Comparison of ENCODE assay signal across 1 cellular context in the genomic region with DNA sequence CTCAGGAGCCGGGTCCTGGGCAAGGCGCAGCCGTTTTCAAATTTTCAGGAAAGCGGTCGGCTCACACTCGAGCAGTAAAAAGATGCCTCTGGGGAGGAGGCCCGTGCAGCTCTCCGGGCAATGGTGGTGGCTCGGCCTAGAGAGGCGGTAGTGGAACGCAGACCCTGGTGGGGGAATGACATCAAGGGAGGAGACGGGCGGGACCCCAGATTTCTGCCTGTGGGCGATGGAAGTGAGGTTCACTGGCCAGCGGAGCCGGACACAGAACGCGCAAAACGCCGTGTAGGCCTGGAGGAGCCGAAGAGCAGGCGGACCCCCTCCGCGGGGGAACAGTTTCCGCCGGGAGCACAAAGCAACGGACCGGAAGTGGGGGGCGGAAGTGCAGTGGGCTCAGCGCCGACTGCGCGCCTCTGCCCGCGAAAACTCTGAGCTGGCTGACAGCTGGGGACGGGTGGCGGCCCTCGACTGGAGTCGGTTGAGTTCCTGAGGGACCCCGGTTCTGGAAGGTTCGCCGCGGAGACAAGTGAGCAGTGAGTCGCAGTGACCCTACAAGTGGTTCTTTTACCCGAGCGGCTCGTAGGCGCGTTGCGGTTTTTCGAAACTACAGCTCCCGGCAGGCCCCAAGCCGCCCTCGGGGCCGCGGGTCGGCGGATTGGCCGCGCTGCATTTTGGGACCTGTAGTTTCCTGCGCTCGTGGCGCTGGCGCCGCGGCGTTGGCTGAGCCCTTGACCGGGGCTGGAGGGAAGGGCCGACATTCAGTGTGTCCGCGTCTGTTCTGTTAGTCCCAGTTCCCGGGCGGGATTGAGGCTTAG.
TF ChIP-seq lines count a peak whose summit lies in the region.

A gene with protein sequence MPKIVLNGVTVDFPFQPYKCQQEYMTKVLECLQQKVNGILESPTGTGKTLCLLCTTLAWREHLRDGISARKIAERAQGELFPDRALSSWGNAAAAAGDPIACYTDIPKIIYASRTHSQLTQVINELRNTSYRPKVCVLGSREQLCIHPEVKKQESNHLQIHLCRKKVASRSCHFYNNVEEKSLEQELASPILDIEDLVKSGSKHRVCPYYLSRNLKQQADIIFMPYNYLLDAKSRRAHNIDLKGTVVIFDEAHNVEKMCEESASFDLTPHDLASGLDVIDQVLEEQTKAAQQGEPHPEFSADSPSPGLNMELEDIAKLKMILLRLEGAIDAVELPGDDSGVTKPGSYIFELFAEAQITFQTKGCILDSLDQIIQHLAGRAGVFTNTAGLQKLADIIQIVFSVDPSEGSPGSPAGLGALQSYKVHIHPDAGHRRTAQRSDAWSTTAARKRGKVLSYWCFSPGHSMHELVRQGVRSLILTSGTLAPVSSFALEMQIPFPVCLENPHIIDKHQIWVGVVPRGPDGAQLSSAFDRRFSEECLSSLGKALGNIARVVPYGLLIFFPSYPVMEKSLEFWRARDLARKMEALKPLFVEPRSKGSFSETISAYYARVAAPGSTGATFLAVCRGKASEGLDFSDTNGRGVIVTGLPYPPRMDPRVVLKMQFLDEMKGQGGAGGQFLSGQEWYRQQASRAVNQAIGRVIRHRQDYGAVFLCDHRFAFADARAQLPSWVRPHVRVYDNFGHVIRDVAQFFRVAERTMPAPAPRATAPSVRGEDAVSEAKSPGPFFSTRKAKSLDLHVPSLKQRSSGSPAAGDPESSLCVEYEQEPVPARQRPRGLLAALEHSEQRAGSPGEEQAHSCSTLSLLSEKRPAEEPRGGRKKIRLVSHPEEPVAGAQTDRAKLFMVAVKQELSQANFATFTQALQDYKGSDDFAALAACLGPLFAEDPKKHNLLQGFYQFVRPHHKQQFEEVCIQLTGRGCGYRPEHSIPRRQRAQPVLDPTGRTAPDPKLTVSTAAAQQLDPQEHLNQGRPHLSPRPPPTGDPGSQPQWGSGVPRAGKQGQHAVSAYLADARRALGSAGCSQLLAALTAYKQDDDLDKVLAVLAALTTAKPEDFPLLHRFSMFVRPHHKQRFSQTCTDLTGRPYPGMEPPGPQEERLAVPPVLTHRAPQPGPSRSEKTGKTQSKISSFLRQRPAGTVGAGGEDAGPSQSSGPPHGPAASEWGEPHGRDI (N-terminal part only) (plus strand): TSS at position 376 of the 812 bp plus-strand sequence. CDS start 1,091 bp downstream, outside the sequence.

TF ChIP-seq in HepG2, 621 proteins besides CTCF, POLR2A, EP300 and RAD21 (continued from another document and continues in another):
- TF ChIP-seq, protein P1, sequence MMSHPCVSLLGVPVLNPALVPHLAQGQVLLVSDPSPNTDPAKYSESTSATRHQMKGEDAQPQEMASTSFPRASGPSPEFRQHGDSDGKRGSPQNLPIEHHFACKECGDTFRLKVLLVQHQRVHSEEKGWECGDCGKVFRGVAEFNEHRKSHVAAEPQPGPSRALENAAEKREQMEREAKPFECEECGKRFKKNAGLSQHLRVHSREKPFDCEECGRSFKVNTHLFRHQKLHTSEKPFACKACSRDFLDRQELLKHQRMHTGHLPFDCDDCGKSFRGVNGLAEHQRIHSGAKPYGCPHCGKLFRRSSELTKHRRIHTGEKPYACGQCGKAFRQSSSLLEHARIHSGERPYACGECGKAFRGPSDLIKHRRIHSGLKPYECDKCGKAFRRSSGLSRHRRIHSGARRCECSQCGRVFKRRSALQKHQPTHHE (CRISPR knock-in tag; IDR thresholded peaks at IDR 0.05; ENCODE audit: borderline replicate concordance), result peak; percentile 98
- TF ChIP-seq ZNF546 (CRISPR knock-in tag; conservative IDR thresholded peaks at IDR 0.05) (peak; percentile 87; the same call in 1 of the 2 replicates), ZNF781 (CRISPR knock-in tag; IDR thresholded peaks at IDR 0.05; ENCODE audit: borderline replicate concordance, not compliant biosample characterization) (no peak), RORA (CRISPR knock-in tag; IDR thresholded peaks at IDR 0.05) (no peak), ZNF777 (CRISPR knock-in tag; IDR thresholded peaks at IDR 0.05) (peak; percentile 89), GATAD1 (CRISPR knock-in tag; IDR thresholded peaks at IDR 0.05) (peak; percentile 99), ZNF619 (CRISPR knock-in tag; IDR thresholded peaks at IDR 0.05) (no peak; the same call in 1 of the 2 replicates), NCOA1 (CRISPR knock-in tag; IDR thresholded peaks at IDR 0.05) (peak; percentile 99), NFE2L1 (CRISPR knock-in tag; IDR thresholded peaks at IDR 0.05; ENCODE audit: borderline replicate concordance) (no peak), SAFB2 (CRISPR knock-in tag; IDR thresholded peaks at IDR 0.05; ENCODE audit: borderline replicate concordance, low read depth) (peak; percentile 85; the same call in 1 of the 2 replicates), KAT2B (IDR thresholded peaks at IDR 0.05; ENCODE audit: borderline replicate concordance, low read depth, low read length) (no peak), ZFP37 (CRISPR knock-in tag; IDR thresholded peaks at IDR 0.05; ENCODE audit: borderline replicate concordance) (peak; percentile 94), ISX (CRISPR knock-in tag; conservative IDR thresholded peaks at IDR 0.05) (peak; percentile 97), ZNF790 (CRISPR knock-in tag; IDR thresholded peaks at IDR 0.05; ENCODE audit: borderline replicate concordance) (peak; percentile 93), SNRNP70 (IDR thresholded peaks at IDR 0.05; ENCODE audit: low read depth, low read length) (no peak), ZNF17 (CRISPR knock-in tag; IDR thresholded peaks at IDR 0.05) (no peak), ZNF562 (CRISPR knock-in tag; IDR thresholded peaks at IDR 0.05; ENCODE audit: borderline replicate concordance) (no peak), KDM3A (CRISPR knock-in tag; IDR thresholded peaks at IDR 0.05; ENCODE audit: low read depth) (peak; percentile 99), JUN (CRISPR knock-in tag; IDR thresholded peaks at IDR 0.05) (peak; percentile 59; the same call in 1 of the 2 replicates), RARG (CRISPR knock-in tag; IDR thresholded peaks at IDR 0.05; ENCODE audit: low read depth) (no peak), CEBPB (IDR thresholded peaks at IDR 0.05; ENCODE audit: borderline replicate concordance, low read depth, low read length) (no peak), TCF7L2 (IDR thresholded peaks at IDR 0.05; ENCODE audit: low read depth, low read length) (no peak), ZC3H13 (CRISPR knock-in tag; IDR thresholded peaks at IDR 0.05) (peak; percentile 73; the same call in 1 of the 2 replicates), GABPB1 (CRISPR knock-in tag; IDR thresholded peaks at IDR 0.05) (peak; percentile 99), ZBTB7B (CRISPR knock-in tag; IDR thresholded peaks at IDR 0.05) (peak; percentile 40; the same call in 1 of the 2 replicates), ZNF496 (CRISPR knock-in tag; IDR thresholded peaks at IDR 0.05; ENCODE audit: insufficient replicate concordance) (no peak), TEAD2 (CRISPR knock-in tag; IDR thresholded peaks at IDR 0.05) (peak; percentile 85), JDP2 (CRISPR knock-in tag; IDR thresholded peaks at IDR 0.05; ENCODE audit: borderline replicate concordance) (no peak), ZNF33A (CRISPR knock-in tag; IDR thresholded peaks at IDR 0.05; ENCODE audit: borderline replicate concordance) (peak; percentile 97; the same call in 1 of the 2 replicates), NFIC (IDR thresholded peaks at IDR 0.05; ENCODE audit: low read length) (no peak; the same call in 1 of the 2 replicates), ZNF766 (CRISPR knock-in tag; IDR thresholded peaks at IDR 0.05; ENCODE audit: borderline replicate concordance) (peak; percentile 94)
- TF ChIP-seq, protein P2, sequence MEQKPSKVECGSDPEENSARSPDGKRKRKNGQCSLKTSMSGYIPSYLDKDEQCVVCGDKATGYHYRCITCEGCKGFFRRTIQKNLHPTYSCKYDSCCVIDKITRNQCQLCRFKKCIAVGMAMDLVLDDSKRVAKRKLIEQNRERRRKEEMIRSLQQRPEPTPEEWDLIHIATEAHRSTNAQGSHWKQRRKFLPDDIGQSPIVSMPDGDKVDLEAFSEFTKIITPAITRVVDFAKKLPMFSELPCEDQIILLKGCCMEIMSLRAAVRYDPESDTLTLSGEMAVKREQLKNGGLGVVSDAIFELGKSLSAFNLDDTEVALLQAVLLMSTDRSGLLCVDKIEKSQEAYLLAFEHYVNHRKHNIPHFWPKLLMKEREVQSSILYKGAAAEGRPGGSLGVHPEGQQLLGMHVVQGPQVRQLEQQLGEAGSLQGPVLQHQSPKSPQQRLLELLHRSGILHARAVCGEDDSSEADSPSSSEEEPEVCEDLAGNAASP (CRISPR knock-in tag; IDR thresholded peaks at IDR 0.05; ENCODE audit: borderline replicate concordance), result peak; percentile 77
- TF ChIP-seq, protein P3, sequence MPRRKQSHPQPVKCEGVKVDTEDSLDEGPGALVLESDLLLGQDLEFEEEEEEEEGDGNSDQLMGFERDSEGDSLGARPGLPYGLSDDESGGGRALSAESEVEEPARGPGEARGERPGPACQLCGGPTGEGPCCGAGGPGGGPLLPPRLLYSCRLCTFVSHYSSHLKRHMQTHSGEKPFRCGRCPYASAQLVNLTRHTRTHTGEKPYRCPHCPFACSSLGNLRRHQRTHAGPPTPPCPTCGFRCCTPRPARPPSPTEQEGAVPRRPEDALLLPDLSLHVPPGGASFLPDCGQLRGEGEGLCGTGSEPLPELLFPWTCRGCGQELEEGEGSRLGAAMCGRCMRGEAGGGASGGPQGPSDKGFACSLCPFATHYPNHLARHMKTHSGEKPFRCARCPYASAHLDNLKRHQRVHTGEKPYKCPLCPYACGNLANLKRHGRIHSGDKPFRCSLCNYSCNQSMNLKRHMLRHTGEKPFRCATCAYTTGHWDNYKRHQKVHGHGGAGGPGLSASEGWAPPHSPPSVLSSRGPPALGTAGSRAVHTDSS (CRISPR knock-in tag; conservative IDR thresholded peaks at IDR 0.05), result peak; percentile 99
- TF ChIP-seq, protein P4, sequence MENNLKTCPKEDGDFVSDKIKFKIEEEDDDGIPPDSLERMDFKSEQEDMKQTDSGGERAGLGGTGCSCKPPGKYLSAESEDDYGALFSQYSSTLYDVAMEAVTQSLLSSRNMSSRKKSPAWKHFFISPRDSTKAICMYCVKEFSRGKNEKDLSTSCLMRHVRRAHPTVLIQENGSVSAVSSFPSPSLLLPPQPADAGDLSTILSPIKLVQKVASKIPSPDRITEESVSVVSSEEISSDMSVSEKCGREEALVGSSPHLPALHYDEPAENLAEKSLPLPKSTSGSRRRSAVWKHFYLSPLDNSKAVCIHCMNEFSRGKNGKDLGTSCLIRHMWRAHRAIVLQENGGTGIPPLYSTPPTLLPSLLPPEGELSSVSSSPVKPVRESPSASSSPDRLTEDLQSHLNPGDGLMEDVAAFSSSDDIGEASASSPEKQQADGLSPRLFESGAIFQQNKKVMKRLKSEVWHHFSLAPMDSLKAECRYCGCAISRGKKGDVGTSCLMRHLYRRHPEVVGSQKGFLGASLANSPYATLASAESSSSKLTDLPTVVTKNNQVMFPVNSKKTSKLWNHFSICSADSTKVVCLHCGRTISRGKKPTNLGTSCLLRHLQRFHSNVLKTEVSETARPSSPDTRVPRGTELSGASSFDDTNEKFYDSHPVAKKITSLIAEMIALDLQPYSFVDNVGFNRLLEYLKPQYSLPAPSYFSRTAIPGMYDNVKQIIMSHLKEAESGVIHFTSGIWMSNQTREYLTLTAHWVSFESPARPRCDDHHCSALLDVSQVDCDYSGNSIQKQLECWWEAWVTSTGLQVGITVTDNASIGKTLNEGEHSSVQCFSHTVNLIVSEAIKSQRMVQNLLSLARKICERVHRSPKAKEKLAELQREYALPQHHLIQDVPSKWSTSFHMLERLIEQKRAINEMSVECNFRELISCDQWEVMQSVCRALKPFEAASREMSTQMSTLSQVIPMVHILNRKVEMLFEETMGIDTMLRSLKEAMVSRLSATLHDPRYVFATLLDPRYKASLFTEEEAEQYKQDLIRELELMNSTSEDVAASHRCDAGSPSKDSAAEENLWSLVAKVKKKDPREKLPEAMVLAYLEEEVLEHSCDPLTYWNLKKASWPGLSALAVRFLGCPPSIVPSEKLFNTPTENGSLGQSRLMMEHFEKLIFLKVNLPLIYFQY (CRISPR knock-in tag; IDR thresholded peaks at IDR 0.05; ENCODE audit: borderline replicate concordance), result peak; percentile 70
- TF ChIP-seq, protein P5, sequence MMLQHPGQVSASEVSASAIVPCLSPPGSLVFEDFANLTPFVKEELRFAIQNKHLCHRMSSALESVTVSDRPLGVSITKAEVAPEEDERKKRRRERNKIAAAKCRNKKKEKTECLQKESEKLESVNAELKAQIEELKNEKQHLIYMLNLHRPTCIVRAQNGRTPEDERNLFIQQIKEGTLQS (CRISPR knock-in tag; IDR thresholded peaks at IDR 0.05), result peak; percentile 75; the same call in 1 of the 2 replicates
- TF ChIP-seq, protein P6, sequence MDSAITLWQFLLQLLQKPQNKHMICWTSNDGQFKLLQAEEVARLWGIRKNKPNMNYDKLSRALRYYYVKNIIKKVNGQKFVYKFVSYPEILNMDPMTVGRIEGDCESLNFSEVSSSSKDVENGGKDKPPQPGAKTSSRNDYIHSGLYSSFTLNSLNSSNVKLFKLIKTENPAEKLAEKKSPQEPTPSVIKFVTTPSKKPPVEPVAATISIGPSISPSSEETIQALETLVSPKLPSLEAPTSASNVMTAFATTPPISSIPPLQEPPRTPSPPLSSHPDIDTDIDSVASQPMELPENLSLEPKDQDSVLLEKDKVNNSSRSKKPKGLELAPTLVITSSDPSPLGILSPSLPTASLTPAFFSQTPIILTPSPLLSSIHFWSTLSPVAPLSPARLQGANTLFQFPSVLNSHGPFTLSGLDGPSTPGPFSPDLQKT (CRISPR knock-in tag; IDR thresholded peaks at IDR 0.05; ENCODE audit: borderline replicate concordance), result peak; percentile 97
- TF ChIP-seq, protein P7, sequence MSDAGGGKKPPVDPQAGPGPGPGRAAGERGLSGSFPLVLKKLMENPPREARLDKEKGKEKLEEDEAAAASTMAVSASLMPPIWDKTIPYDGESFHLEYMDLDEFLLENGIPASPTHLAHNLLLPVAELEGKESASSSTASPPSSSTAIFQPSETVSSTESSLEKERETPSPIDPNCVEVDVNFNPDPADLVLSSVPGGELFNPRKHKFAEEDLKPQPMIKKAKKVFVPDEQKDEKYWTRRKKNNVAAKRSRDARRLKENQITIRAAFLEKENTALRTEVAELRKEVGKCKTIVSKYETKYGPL (CRISPR knock-in tag; IDR thresholded peaks at IDR 0.05), result peak; percentile 80; the same call in 1 of the 2 replicates
- TF ChIP-seq, protein P8, sequence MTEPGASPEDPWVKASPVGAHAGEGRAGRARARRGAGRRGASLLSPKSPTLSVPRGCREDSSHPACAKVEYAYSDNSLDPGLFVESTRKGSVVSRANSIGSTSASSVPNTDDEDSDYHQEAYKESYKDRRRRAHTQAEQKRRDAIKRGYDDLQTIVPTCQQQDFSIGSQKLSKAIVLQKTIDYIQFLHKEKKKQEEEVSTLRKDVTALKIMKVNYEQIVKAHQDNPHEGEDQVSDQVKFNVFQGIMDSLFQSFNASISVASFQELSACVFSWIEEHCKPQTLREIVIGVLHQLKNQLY (CRISPR knock-in tag; IDR thresholded peaks at IDR 0.05), result no peak
